In genomic region chr4:89294583-89295244, GRCh38 we compare ENCODE assay signal across 1 cellular context.
TF ChIP-seq lines count a peak whose summit lies in the region.

No MANE protein-coding gene starts in this region.

TF ChIP-seq in HepG2, 621 proteins besides CTCF, POLR2A, EP300 and RAD21 (continued from another document):
- no peak for TF ChIP-seq ZBED4 (CRISPR knock-in tag; IDR thresholded peaks at IDR 0.05; ENCODE audit: borderline replicate concordance)
- TF ChIP-seq NR2F6 (IDR thresholded peaks at IDR 0.05), result no peak
- no peak for TF ChIP-seq NR2F6 (CRISPR knock-in tag; IDR thresholded peaks at IDR 0.05)
- no peak for TF ChIP-seq PBX2 (CRISPR knock-in tag; IDR thresholded peaks at IDR 0.05)
- TF ChIP-seq PHF20 (CRISPR knock-in tag; IDR thresholded peaks at IDR 0.05), result no peak
- TF ChIP-seq SOX5 (CRISPR knock-in tag; IDR thresholded peaks at IDR 0.05; ENCODE audit: borderline replicate concordance), result no peak
- TF ChIP-seq KLF16 (CRISPR knock-in tag; IDR thresholded peaks at IDR 0.05), result no peak
- TF ChIP-seq SRY (CRISPR knock-in tag; IDR thresholded peaks at IDR 0.05), result no peak
- TF ChIP-seq ZNF446 (CRISPR knock-in tag; IDR thresholded peaks at IDR 0.05), result no peak
- no peak for TF ChIP-seq DMAP1 (CRISPR knock-in tag; IDR thresholded peaks at IDR 0.05)
- TF ChIP-seq ZNF230 (CRISPR knock-in tag; IDR thresholded peaks at IDR 0.05), result no peak
- TF ChIP-seq MXD4 (CRISPR knock-in tag; IDR thresholded peaks at IDR 0.05), result no peak
- no peak for TF ChIP-seq ZNF687 (CRISPR knock-in tag; IDR thresholded peaks at IDR 0.05)
TF ChIP-seq in HepG2: peak in this region for 0.
